Comparison of ENCODE assay signal across 3 cellular contexts in genomic region chrX:1167918-1168481, GRCh38.
TF ChIP-seq lines count a peak whose summit lies in the region.

No MANE protein-coding gene starts in this region.

TF ChIP-seq in A549, 52 proteins besides CTCF, POLR2A, EP300 and RAD21:
- peak; percentile 84; the same call in 1 of the 2 replicates for TF ChIP-seq HDAC2 (IDR thresholded peaks at IDR 0.05)
- TF ChIP-seq RNF2 (IDR thresholded peaks at IDR 0.05; ENCODE audit: borderline replicate concordance, low read depth) = no peak
- TF ChIP-seq ZSCAN20 (CRISPR knock-in tag; IDR thresholded peaks at IDR 0.05) = no peak

TF ChIP-seq in GM23338, 12 proteins besides CTCF, POLR2A, EP300 and RAD21:
- TF ChIP-seq ZNF331 (CRISPR knock-in tag; IDR thresholded peaks at IDR 0.05; ENCODE audit: low read depth) (no peak), ZNF462 (CRISPR knock-in tag; IDR thresholded peaks at IDR 0.05) (no peak), NANOG (IDR thresholded peaks at IDR 0.05; ENCODE audit: borderline replicate concordance) (no peak), EZH2phosphoT487 (IDR thresholded peaks at IDR 0.05; ENCODE audit: unreplicated experiment) (no peak), REST (IDR thresholded peaks at IDR 0.05; ENCODE audit: unreplicated experiment) (no peak), POLR2AphosphoS5 (IDR thresholded peaks at IDR 0.05; ENCODE audit: low read depth) (no peak), STAT1 (IDR thresholded peaks at IDR 0.05; ENCODE audit: unreplicated experiment) (no peak), CREB1 (CRISPR knock-in tag; IDR thresholded peaks at IDR 0.05; ENCODE audit: low read depth) (no peak), ETS1 (IDR thresholded peaks at IDR 0.05) (no peak), EZH2 (IDR thresholded peaks at IDR 0.05; ENCODE audit: low read depth, unreplicated experiment) (no peak), ZNF114 (CRISPR knock-in tag; IDR thresholded peaks at IDR 0.05) (no peak), JUNB (IDR thresholded peaks at IDR 0.05; ENCODE audit: unreplicated experiment) (no peak)

TF ChIP-seq in K562, 482 proteins besides CTCF, POLR2A, EP300 and RAD21:
- no peak for TF ChIP-seq PRMT5 (CRISPR knock-in tag; IDR thresholded peaks at IDR 0.05)
- peak; percentile 100 for TF ChIP-seq ZNF512 (tag; IDR thresholded peaks at IDR 0.05)
TF ChIP-seq in K562: peak in this region for 1.
